15 cellular contexts compared by ENCODE assay signal in the genomic region with DNA sequence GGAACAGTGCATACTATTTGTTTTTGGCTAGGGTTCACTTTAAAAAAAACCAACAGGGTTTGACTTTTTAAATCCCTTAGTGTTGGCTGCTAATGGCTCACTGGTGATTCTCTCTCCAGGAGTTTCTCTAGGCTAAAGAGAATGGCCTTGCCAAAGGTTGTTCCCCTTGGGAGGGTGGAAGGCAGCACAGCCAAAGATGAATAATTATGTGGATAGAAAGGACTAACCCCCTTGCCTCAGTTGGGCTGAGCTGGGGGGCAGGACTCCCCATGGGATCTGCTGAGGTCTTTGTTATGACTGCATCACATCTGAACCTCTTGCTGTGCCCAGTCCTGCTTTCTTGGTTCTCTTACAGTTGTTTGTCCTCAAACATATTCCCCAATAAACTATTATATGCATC.
"Had no signal": no experiment of that assay in that cellular context is flagged by ENCODE, and none has a peak within 500 bp of the region (broad histone marks: within the 10 kb centered on the region; RNA-seq: fewer than 3 reads in every experiment).

No MANE protein-coding gene starts in this region.

- H3K4me1 ChIP-seq: left lung had no signal

- H3K4me3 ChIP-seq: cardiac muscle cell, left lung, ovary, tibial artery, uterus had no signal

- ATAC-seq: activated CD8-positive, alpha-beta T cell treated with anti-CD3 and anti-CD28 coated beads, Interleukin-2, amount 10 ng/mL, durations not matched to agents 7 days and 5 days; left lung; stimulated activated naive CD8-positive, alpha-beta T cell treated with anti-CD3 and anti-CD28 coated beads, Interleukin-15, amount 100 ng/mL, for 72 hours had no signal

- H3K9me3 ChIP-seq: left lung, ovary, tibial artery, uterus had no signal

- H3K27me3 ChIP-seq: cardiac muscle cell, left lung, ovary, tibial artery, uterus had no signal

- DNase-seq: activated CD8-positive, alpha-beta memory T cell treated with anti-CD3 and anti-CD28 coated beads, Interleukin-2, amount 50 U/mL, for 48 hours; activated CD8-positive, alpha-beta T cell treated with anti-CD3 and anti-CD28 coated beads, Interleukin-2, amount 10 ng/mL, durations not matched to agents 7 days and 5 days; activated naive CD4-positive, alpha-beta T cell; cortex of kidney; effector memory CD4-positive, alpha-beta T cell; foreskin fibroblast; left lung; ovary; stimulated activated CD4-positive, alpha-beta T cell treated with anti-CD3 and anti-CD28 coated beads, Interleukin-15, amount 100 ng/mL, for 24 hours; stimulated activated CD4-positive, alpha-beta T cell treated with anti-CD3 and anti-CD28 coated beads, Interleukin-4, amount 100 ng/mL, for 4 hours; stimulated activated naive CD8-positive, alpha-beta T cell treated with anti-CD3 and anti-CD28 coated beads, Interleukin-15, amount 100 ng/mL, for 72 hours; uterus had no signal

- H3K9me3 Mint-ChIP-seq: neural crest cell had no signal

- H3K27ac ChIP-seq: cardiac muscle cell, left lung, ovary, uterus had no signal

- H3K4me1 Mint-ChIP-seq: stimulated activated naive CD8-positive, alpha-beta T cell treated with anti-CD3 and anti-CD28 coated beads, Interleukin-15, amount 100 ng/mL, for 72 hours had no signal

- H3K36me3 ChIP-seq: cardiac muscle cell, left lung, ovary, tibial artery, uterus had no signal

- H3K4me3 Mint-ChIP-seq: activated CD8-positive, alpha-beta T cell treated with anti-CD3 and anti-CD28 coated beads, Interleukin-2, amount 10 ng/mL, durations not matched to agents 7 days and 5 days; neural crest cell; stimulated activated naive CD8-positive, alpha-beta T cell treated with anti-CD3 and anti-CD28 coated beads, Interleukin-15, amount 100 ng/mL, for 72 hours had no signal

- H3K27ac Mint-ChIP-seq: activated CD8-positive, alpha-beta T cell treated with anti-CD3 and anti-CD28 coated beads, Interleukin-2, amount 10 ng/mL, durations not matched to agents 7 days and 5 days; stimulated activated naive CD8-positive, alpha-beta T cell treated with anti-CD3 and anti-CD28 coated beads, Interleukin-15, amount 100 ng/mL, for 72 hours had no signal
